ENCODE assay signal across 10 cellular contexts in genomic region chr20:46108435-46108841, GRCh38. TPM values are rescaled to one million over a fixed set of nuclear protein-coding genes. Genes with fewer than 3 reads are reported as not detected.
DNase-seq lines count a peak whose midpoint lies in the region; ATAC-seq, FAIRE-seq and TF ChIP-seq lines count a peak whose summit lies in the region.
"Had no signal": no experiment of that assay in that cellular context is flagged by ENCODE, and none has a peak within 500 bp of the region (broad histone marks: within the 10 kb centered on the region; RNA-seq: fewer than 3 reads in every experiment).

No MANE protein-coding gene starts in this region.

- H3K9me3 ChIP-seq in pancreas: no peaks in the 10 kb centered on the region

- intact Hi-C loops in sciatic nerve (cut with DNase I): no loop called here
- intact Hi-C loops in pancreas (cut with DNase I): no loop called here

- H3K27me3 Mint-ChIP-seq in naive B cell: peaks cover 0 to 9% (median 0%) of the 10 kb centered on the region in 3 donors

- H3K4me1 Mint-ChIP-seq in naive B cell: peaks cover 41 to 55% (median 45%) of the 10 kb centered on the region in 3 donors

- H3K27me3 ChIP-seq in pancreas: peaks cover 0 to 9% (median 0%) of the 10 kb centered on the region in 4 donors

- no peak for TF ChIP-seq CTCF in pancreas (IDR thresholded peaks at IDR 0.05)

- no peaks in the 10 kb centered on the region for H3K4me1 ChIP-seq in pancreas

- no peaks in the 10 kb centered on the region for H3K36me3 ChIP-seq in pancreas

- no peaks in the 10 kb centered on the region for H3K36me3 Mint-ChIP-seq in naive B cell

- no peak overlapping the region for H3K4me3 ChIP-seq in pancreas
- H3K4me3 ChIP-seq: lung had no signal

- H3K4me3 Mint-ChIP-seq in naive B cell: peak overlapping the region; percentile 16 to 81 (median 54)

- peak overlapping the region; percentile 28 to 96 (median 89) for H3K27ac Mint-ChIP-seq in naive B cell

- no peak for FAIRE-seq in pancreas (lab: Jason Lieb, UNC)

- ATAC-seq in GM18868 (IDR thresholded peaks at IDR 0.05; ENCODE audit: unreplicated experiment) (peak; percentile 85), GM21737 (IDR thresholded peaks at IDR 0.05; ENCODE audit: unreplicated experiment) (peak; percentile 71), HG03460 (IDR thresholded peaks at IDR 0.05; ENCODE audit: unreplicated experiment) (peak; percentile 81), naive B cell (ENCODE audit: low read depth in 2 of 2) (peak; percentile 88 to 89), sciatic nerve (no peak), pancreas (no peak)

- WGBS in pancreas, 2 donors: 62 to 64% methylated on average over 5 of the region's 5 CpGs

- DNase-seq in naive B cell (peak; percentile 82), sciatic nerve (ENCODE audit: low spot score) (no peak), NCI-H510A treated with DMSO at 0.1 percent for 48 hours (lab: John Stamatoyannopoulos, UW) (no peak), pancreas (no peak)
- no peak for DNase-seq in activated CD4-positive, alpha-beta T cell treated with anti-CD3 and anti-CD28 coated beads, Interleukin-2, amount 50 U/mL, for 4 hours
- DNase-seq: activated naive CD4-positive, alpha-beta T cell treated with Interleukin-2 at 50 U/mL for 16 hours had no signal

- no peak overlapping the region for H3K27ac ChIP-seq in pancreas

- H3K9me3 Mint-ChIP-seq in naive B cell: no peaks in the 10 kb centered on the region

RNA-seq across cellular contexts. Expression of gene CD40, which starts 9.7 kb away (rescaled TPM):
- polyA plus RNA-seq in naive B cell (ENCODE audit: low read depth in 6 of 6) (100 to 1,000 TPM; 273 to 368 (median 312) TPM), pancreas (10 to 100 TPM in 1 of 2 donors, 1 to 10 TPM in 1; 10.0 to 20.8 TPM)
- total RNA-seq in sciatic nerve (25.1 TPM), pancreas (10 to 100 TPM in 2 of 6 donors, 1 to 10 TPM in 4; 8.4 to 17.3 (median 9.5) TPM)

RNA-seq across cellular contexts. Expression of gene NCOA5, which starts 18.7 kb away (rescaled TPM):
- 10 to 100 TPM; 13.8 to 39.3 (median 27.3) TPM for polyA plus RNA-seq in naive B cell (ENCODE audit: low read depth in 6 of 6)
- 27.4 TPM for total RNA-seq in sciatic nerve
- total RNA-seq in pancreas: 10 to 100 TPM in 4 of 6 donors, 1 to 10 TPM in 2; 8.4 to 17.3 (median 12.0) TPM
- 10 to 100 TPM; 10.9 to 19.6 TPM for polyA plus RNA-seq in pancreas

Comparison
In these comparisons a context has a peak if more than half of its experiments do, and no peak if none do; other contexts are left out.
1. ATAC-seq: peak in GM18868 (single experiment), GM21737 (single experiment), HG03460 (single experiment) and naive B cell (2 of 2); none in sciatic nerve (single experiment) and pancreas (0 of 4).